In genomic region chr1:236568285-236568894, GRCh38 we compare ENCODE assay signal across 2 cellular contexts.
A peak's percentile ranks its signal among the peaks of the same experiment; 100 is the strongest.
TF ChIP-seq lines count a peak whose summit lies in the region.

No MANE protein-coding gene starts in this region.

TF ChIP-seq in HEK293, 187 proteins besides CTCF, POLR2A, EP300 and RAD21:
- TF ChIP-seq, protein P1, sequence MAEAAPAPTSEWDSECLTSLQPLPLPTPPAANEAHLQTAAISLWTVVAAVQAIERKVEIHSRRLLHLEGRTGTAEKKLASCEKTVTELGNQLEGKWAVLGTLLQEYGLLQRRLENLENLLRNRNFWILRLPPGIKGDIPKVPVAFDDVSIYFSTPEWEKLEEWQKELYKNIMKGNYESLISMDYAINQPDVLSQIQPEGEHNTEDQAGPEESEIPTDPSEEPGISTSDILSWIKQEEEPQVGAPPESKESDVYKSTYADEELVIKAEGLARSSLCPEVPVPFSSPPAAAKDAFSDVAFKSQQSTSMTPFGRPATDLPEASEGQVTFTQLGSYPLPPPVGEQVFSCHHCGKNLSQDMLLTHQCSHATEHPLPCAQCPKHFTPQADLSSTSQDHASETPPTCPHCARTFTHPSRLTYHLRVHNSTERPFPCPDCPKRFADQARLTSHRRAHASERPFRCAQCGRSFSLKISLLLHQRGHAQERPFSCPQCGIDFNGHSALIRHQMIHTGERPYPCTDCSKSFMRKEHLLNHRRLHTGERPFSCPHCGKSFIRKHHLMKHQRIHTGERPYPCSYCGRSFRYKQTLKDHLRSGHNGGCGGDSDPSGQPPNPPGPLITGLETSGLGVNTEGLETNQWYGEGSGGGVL (tag by site-specific recombination; IDR thresholded peaks at IDR 0.05), result 0 out of 2 replicates have a peak, but pooled peaks have one; percentile 11
- TF ChIP-seq ZIC2 (tag by site-specific recombination; IDR thresholded peaks at IDR 0.05) (no peak), ZNF473 (tag by site-specific recombination; IDR thresholded peaks at IDR 0.05) (no peak), SCRT2 (tag by site-specific recombination; IDR thresholded peaks at IDR 0.05) (peak; percentile 14; the same call in 1 of the 2 replicates)
- TF ChIP-seq, protein P2, sequence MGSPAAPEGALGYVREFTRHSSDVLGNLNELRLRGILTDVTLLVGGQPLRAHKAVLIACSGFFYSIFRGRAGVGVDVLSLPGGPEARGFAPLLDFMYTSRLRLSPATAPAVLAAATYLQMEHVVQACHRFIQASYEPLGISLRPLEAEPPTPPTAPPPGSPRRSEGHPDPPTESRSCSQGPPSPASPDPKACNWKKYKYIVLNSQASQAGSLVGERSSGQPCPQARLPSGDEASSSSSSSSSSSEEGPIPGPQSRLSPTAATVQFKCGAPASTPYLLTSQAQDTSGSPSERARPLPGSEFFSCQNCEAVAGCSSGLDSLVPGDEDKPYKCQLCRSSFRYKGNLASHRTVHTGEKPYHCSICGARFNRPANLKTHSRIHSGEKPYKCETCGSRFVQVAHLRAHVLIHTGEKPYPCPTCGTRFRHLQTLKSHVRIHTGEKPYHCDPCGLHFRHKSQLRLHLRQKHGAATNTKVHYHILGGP (tag by site-specific recombination; IDR thresholded peaks at IDR 0.05), result 0 out of 2 replicates have a peak, but pooled peaks have one; percentile 25

TF ChIP-seq in K562, 482 proteins besides CTCF, POLR2A, EP300 and RAD21 (continued from another document and continues in another):
- TF ChIP-seq HINFP (tag; conservative IDR thresholded peaks at IDR 0.05; ENCODE audit: low read depth) (0 out of 2 replicates have a peak, but pooled peaks have one; percentile 8), MEF2D (tag; conservative IDR thresholded peaks at IDR 0.05; ENCODE audit: low read depth) (peak; percentile 58), LEF1 (IDR thresholded peaks at IDR 0.05) (peak; percentile 69; the same call in 1 of the 2 replicates), MEIS2 (IDR thresholded peaks at IDR 0.05; ENCODE audit: partially characterized antibody) (peak; percentile 60), XRCC4 (IDR thresholded peaks at IDR 0.05; ENCODE audit: extremely low read depth, insufficient read depth, insufficient read length) (no peak), ZNF589 (CRISPR knock-in tag; IDR thresholded peaks at IDR 0.05; ENCODE audit: low read depth) (peak; percentile 92), TEAD1 (CRISPR knock-in tag; IDR thresholded peaks at IDR 0.05) (peak in 1 of 2 experiments; percentile 57; a peak in 1 of 4 replicates), TEAD2 (tag; IDR thresholded peaks at IDR 0.05) (no peak), CTBP1 (IDR thresholded peaks at IDR 0.05; ENCODE audit: borderline replicate concordance) (peak; percentile 40; the same call in 1 of the 2 replicates), ZKSCAN1 (IDR thresholded peaks at IDR 0.05; ENCODE audit: low read depth, low read length) (no peak), JUND (IDR thresholded peaks at IDR 0.05; ENCODE audit: borderline replicate concordance, low read depth, low read length) (peak; percentile 74), JUND (tag; IDR thresholded peaks at IDR 0.05; ENCODE audit: borderline replicate concordance, low read depth, low read length) (no peak; the same call in 2 of the 3 replicates), ZNF239 (CRISPR knock-in tag; IDR thresholded peaks at IDR 0.05) (peak; percentile 70), POLR2H (tag; IDR thresholded peaks at IDR 0.05; ENCODE audit: low read depth) (peak; percentile 80), BACH1 (tag; IDR thresholded peaks at IDR 0.05) (peak; percentile 76; the same call in 1 of the 2 replicates), ZNF175 (CRISPR knock-in tag; IDR thresholded peaks at IDR 0.05; ENCODE audit: low read depth) (peak; percentile 96), GTF2E2 (tag; IDR thresholded peaks at IDR 0.05) (peak; percentile 69; the same call in 1 of the 2 replicates), ZNF354B (CRISPR knock-in tag; IDR thresholded peaks at IDR 0.05) (peak; percentile 63; the same call in 1 of the 2 replicates), TRIM24 (IDR thresholded peaks at IDR 0.05) (peak; percentile 88 to 94; a peak in 2 of 4 replicates), NFXL1 (CRISPR knock-in tag; IDR thresholded peaks at IDR 0.05) (peak; percentile 61; the same call in 1 of the 2 replicates), VEZF1 (CRISPR knock-in tag; IDR thresholded peaks at IDR 0.05) (peak; percentile 48; the same call in 1 of the 2 replicates), FUS (optimal IDR thresholded peaks at IDR 0.05; ENCODE audit: low read depth, low read length) (no peak), ZNF311 (CRISPR knock-in tag; IDR thresholded peaks at IDR 0.05) (peak; percentile 56; the same call in 1 of the 2 replicates), FOXJ2 (tag; IDR thresholded peaks at IDR 0.05) (peak; percentile 77), FOSL1 (tag; conservative IDR thresholded peaks at IDR 0.05) (peak; percentile 53), DDX20 (tag; IDR thresholded peaks at IDR 0.05; ENCODE audit: low read depth) (peak; percentile 41; the same call in 1 of the 2 replicates), RBFOX2 (IDR thresholded peaks at IDR 0.05; ENCODE audit: low read depth, low read length) (no peak; the same call in 1 of the 2 replicates), GABPA (tag; conservative IDR thresholded peaks at IDR 0.05; ENCODE audit: low read depth) (peak; percentile 19; the same call in 1 of the 2 replicates), CEBPG (CRISPR knock-in tag; IDR thresholded peaks at IDR 0.05) (peak; percentile 95), CEBPG (tag; conservative IDR thresholded peaks at IDR 0.05 in 1 of 2, IDR thresholded peaks at IDR 0.05 in 1 of 2) (peak; percentile 83 to 99), KHSRP (IDR thresholded peaks at IDR 0.05) (no peak), CHCHD3 (CRISPR knock-in tag; IDR thresholded peaks at IDR 0.05) (no peak), IRF9 (tag; IDR thresholded peaks at IDR 0.05) (peak; percentile 71), ZNF79 (CRISPR knock-in tag; IDR thresholded peaks at IDR 0.05; ENCODE audit: low read depth) (peak; percentile 24; the same call in 1 of the 2 replicates), BMI1 (IDR thresholded peaks at IDR 0.05; ENCODE audit: low read length) (no peak), FOXM1 (IDR thresholded peaks at IDR 0.05; ENCODE audit: low read depth) (no peak), FOXM1 (CRISPR knock-in tag; IDR thresholded peaks at IDR 0.05; ENCODE audit: low read depth) (no peak), HDAC6 (IDR thresholded peaks at IDR 0.05; ENCODE audit: low read depth, low read length) (no peak), ZNF12 (CRISPR knock-in tag; IDR thresholded peaks at IDR 0.05) (no peak), L3MBTL2 (IDR thresholded peaks at IDR 0.05) (peak; percentile 49; the same call in 1 of the 2 replicates), GTF2A2 (tag; IDR thresholded peaks at IDR 0.05) (peak; percentile 7; the same call in 1 of the 2 replicates)
- TF ChIP-seq, protein P3, sequence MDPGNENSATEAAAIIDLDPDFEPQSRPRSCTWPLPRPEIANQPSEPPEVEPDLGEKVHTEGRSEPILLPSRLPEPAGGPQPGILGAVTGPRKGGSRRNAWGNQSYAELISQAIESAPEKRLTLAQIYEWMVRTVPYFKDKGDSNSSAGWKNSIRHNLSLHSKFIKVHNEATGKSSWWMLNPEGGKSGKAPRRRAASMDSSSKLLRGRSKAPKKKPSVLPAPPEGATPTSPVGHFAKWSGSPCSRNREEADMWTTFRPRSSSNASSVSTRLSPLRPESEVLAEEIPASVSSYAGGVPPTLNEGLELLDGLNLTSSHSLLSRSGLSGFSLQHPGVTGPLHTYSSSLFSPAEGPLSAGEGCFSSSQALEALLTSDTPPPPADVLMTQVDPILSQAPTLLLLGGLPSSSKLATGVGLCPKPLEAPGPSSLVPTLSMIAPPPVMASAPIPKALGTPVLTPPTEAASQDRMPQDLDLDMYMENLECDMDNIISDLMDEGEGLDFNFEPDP (CRISPR knock-in tag; IDR thresholded peaks at IDR 0.05), result no peak
- TF ChIP-seq, protein P4, sequence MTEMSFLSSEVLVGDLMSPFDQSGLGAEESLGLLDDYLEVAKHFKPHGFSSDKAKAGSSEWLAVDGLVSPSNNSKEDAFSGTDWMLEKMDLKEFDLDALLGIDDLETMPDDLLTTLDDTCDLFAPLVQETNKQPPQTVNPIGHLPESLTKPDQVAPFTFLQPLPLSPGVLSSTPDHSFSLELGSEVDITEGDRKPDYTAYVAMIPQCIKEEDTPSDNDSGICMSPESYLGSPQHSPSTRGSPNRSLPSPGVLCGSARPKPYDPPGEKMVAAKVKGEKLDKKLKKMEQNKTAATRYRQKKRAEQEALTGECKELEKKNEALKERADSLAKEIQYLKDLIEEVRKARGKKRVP (CRISPR knock-in tag; IDR thresholded peaks at IDR 0.05), result peak; percentile 97
- TF ChIP-seq, protein P5, sequence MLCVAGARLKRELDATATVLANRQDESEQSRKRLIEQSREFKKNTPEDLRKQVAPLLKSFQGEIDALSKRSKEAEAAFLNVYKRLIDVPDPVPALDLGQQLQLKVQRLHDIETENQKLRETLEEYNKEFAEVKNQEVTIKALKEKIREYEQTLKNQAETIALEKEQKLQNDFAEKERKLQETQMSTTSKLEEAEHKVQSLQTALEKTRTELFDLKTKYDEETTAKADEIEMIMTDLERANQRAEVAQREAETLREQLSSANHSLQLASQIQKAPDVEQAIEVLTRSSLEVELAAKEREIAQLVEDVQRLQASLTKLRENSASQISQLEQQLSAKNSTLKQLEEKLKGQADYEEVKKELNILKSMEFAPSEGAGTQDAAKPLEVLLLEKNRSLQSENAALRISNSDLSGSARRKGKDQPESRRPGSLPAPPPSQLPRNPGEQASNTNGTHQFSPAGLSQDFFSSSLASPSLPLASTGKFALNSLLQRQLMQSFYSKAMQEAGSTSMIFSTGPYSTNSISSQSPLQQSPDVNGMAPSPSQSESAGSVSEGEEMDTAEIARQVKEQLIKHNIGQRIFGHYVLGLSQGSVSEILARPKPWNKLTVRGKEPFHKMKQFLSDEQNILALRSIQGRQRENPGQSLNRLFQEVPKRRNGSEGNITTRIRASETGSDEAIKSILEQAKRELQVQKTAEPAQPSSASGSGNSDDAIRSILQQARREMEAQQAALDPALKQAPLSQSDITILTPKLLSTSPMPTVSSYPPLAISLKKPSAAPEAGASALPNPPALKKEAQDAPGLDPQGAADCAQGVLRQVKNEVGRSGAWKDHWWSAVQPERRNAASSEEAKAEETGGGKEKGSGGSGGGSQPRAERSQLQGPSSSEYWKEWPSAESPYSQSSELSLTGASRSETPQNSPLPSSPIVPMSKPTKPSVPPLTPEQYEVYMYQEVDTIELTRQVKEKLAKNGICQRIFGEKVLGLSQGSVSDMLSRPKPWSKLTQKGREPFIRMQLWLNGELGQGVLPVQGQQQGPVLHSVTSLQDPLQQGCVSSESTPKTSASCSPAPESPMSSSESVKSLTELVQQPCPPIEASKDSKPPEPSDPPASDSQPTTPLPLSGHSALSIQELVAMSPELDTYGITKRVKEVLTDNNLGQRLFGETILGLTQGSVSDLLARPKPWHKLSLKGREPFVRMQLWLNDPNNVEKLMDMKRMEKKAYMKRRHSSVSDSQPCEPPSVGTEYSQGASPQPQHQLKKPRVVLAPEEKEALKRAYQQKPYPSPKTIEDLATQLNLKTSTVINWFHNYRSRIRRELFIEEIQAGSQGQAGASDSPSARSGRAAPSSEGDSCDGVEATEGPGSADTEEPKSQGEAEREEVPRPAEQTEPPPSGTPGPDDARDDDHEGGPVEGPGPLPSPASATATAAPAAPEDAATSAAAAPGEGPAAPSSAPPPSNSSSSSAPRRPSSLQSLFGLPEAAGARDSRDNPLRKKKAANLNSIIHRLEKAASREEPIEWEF (CRISPR knock-in tag; IDR thresholded peaks at IDR 0.05), result no peak
- TF ChIP-seq, protein P6, sequence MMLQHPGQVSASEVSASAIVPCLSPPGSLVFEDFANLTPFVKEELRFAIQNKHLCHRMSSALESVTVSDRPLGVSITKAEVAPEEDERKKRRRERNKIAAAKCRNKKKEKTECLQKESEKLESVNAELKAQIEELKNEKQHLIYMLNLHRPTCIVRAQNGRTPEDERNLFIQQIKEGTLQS (IDR thresholded peaks at IDR 0.05), result peak; percentile 86
- TF ChIP-seq, protein P6 (CRISPR knock-in tag; conservative IDR thresholded peaks at IDR 0.05), result no peak
- TF ChIP-seq, protein P7, sequence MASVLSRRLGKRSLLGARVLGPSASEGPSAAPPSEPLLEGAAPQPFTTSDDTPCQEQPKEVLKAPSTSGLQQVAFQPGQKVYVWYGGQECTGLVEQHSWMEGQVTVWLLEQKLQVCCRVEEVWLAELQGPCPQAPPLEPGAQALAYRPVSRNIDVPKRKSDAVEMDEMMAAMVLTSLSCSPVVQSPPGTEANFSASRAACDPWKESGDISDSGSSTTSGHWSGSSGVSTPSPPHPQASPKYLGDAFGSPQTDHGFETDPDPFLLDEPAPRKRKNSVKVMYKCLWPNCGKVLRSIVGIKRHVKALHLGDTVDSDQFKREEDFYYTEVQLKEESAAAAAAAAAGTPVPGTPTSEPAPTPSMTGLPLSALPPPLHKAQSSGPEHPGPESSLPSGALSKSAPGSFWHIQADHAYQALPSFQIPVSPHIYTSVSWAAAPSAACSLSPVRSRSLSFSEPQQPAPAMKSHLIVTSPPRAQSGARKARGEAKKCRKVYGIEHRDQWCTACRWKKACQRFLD (CRISPR knock-in tag; IDR thresholded peaks at IDR 0.05), result peak; percentile 82
